ENCODE assay signal across 8 cellular contexts in genomic region chr9:137240321-137240840, GRCh38. TPM values are rescaled to one million over a fixed set of nuclear protein-coding genes. Genes with fewer than 3 reads are reported as not detected.
DNase-seq lines count a peak whose midpoint lies in the region; ATAC-seq and TF ChIP-seq lines count a peak whose summit lies in the region.

No MANE protein-coding gene starts in this region.

- H3K4me1 Mint-ChIP-seq in activated naive CD8-positive, alpha-beta T cell treated with anti-CD3 and anti-CD28 coated beads, Interleukin-2, amount 10 ng/mL, durations not matched to agents 7 days and 5 days: peaks cover 24% of the 10 kb centered on the region
- H3K4me1 Mint-ChIP-seq in progenitor cell of endocrine pancreas (ENCODE audit: low read depth): peaks cover 25% of the 10 kb centered on the region

- WGBS in heart left ventricle, 4 donors: 0 to 1% (median 0%) methylated on average over 28 to 58 of the region's 58 CpGs
- WGBS in aorta, 2 donors: 0 to 1% methylated on average over 42 to 58 of the region's 58 CpGs

- ATAC-seq in GM19351 (IDR thresholded peaks at IDR 0.05; ENCODE audit: unreplicated experiment) (peak; percentile 24), HG03469 (IDR thresholded peaks at IDR 0.05; ENCODE audit: unreplicated experiment) (peak; percentile 19), heart left ventricle (peak; percentile 16 to 65 (median 59)), aorta (ENCODE audit: low FRiP score) (peak; percentile 54)
- peak; percentile 21 for ATAC-seq in activated naive CD8-positive, alpha-beta T cell treated with anti-CD3 and anti-CD28 coated beads, Interleukin-2, amount 10 ng/mL, durations not matched to agents 7 days and 5 days (ENCODE audit: low read depth)

- DNase-seq in COLO829 (ENCODE audit: low spot score) (peak; percentile 61), RPMI8226 (peak; percentile 92), heart left ventricle (peak; percentile 83 to 93 (median 88)), progenitor cell of endocrine pancreas (ENCODE audit: low spot score, unreplicated experiment) (no peak), aorta (peak; percentile 89 to 93)
- no peak for DNase-seq in activated naive CD8-positive, alpha-beta T cell treated with anti-CD3 and anti-CD28 coated beads, Interleukin-2, amount 10 ng/mL, durations not matched to agents 7 days and 5 days

- H3K36me3 Mint-ChIP-seq in activated naive CD8-positive, alpha-beta T cell treated with anti-CD3 and anti-CD28 coated beads, Interleukin-2, amount 10 ng/mL, durations not matched to agents 7 days and 5 days: peaks cover 20% of the 10 kb centered on the region
- H3K36me3 Mint-ChIP-seq in progenitor cell of endocrine pancreas (ENCODE audit: insufficient read depth): peaks cover 10% of the 10 kb centered on the region

- TF ChIP-seq POLR2A in heart left ventricle (IDR thresholded peaks at IDR 0.05): peak in 1 of 2 donors; percentile 61

- H3K4me3 Mint-ChIP-seq in activated naive CD8-positive, alpha-beta T cell treated with anti-CD3 and anti-CD28 coated beads, Interleukin-2, amount 10 ng/mL, durations not matched to agents 7 days and 5 days: peak overlapping the region; percentile 78
- peak overlapping the region; percentile 74 for H3K4me3 Mint-ChIP-seq in progenitor cell of endocrine pancreas (ENCODE audit: low read depth)

- no peaks in the 10 kb centered on the region for H3K9me3 Mint-ChIP-seq in activated naive CD8-positive, alpha-beta T cell treated with anti-CD3 and anti-CD28 coated beads, Interleukin-2, amount 10 ng/mL, durations not matched to agents 7 days and 5 days
- H3K9me3 Mint-ChIP-seq in progenitor cell of endocrine pancreas (ENCODE audit: low read depth): no peaks in the 10 kb centered on the region

- H3K27ac ChIP-seq in heart left ventricle: peak overlapping the region; percentile 88 to 100 (median 98)
- H3K27ac ChIP-seq in aorta (ENCODE audit: low read depth in 1 of 2, low read length in 2 of 2): peak overlapping the region in 1 of 2 donors; percentile 66

- H3K27me3 ChIP-seq in heart left ventricle: no peaks in the 10 kb centered on the region
- H3K27me3 ChIP-seq in aorta (ENCODE audit: control insufficient read depth in 1 of 2, insufficient read depth in 2 of 2, low read length in 1 of 2): peaks cover 0 to 2% of the 10 kb centered on the region in 2 donors

- peak overlapping the region; percentile 54 to 97 (median 66) for H3K4me3 ChIP-seq in heart left ventricle
- H3K4me3 ChIP-seq in aorta (ENCODE audit: low read length in 2 of 2): peak overlapping the region; percentile 27 to 53

- H3K4me1 ChIP-seq in heart left ventricle (peaks cover 0 to 76% (median 53%) of the 10 kb centered on the region in 12 donors), aorta (ENCODE audit: control insufficient read depth in 1 of 2, insufficient read depth in 2 of 2, low read length in 2 of 2) (no peaks in the 10 kb centered on the region)

- H3K27me3 Mint-ChIP-seq in activated naive CD8-positive, alpha-beta T cell treated with anti-CD3 and anti-CD28 coated beads, Interleukin-2, amount 10 ng/mL, durations not matched to agents 7 days and 5 days: no peaks in the 10 kb centered on the region
- H3K27me3 Mint-ChIP-seq in progenitor cell of endocrine pancreas: peaks cover 2% of the 10 kb centered on the region

- intact Hi-C loops in heart left ventricle (cut with DNase I) (loop anchor here in 2 of 10 donors (2.0 kb wide), 1 partner anchor 36 kb away; the partner anchor contains the start of gene TOR4A (in 2 of the 2)), aorta (cut with DNase I) (loop anchor here in 1 of 2 donors (2.0 kb wide), 1 partner anchor 14 kb away; the partner anchor contains the start of gene NELFB)

- H3K36me3 ChIP-seq in heart left ventricle (peaks cover 0 to 24% (median 18%) of the 10 kb centered on the region in 9 donors), aorta (ENCODE audit: control insufficient read depth in 1 of 2, insufficient read depth in 2 of 2, low read length in 1 of 2) (no peaks in the 10 kb centered on the region)

- no peak overlapping the region for H3K27ac Mint-ChIP-seq in activated naive CD8-positive, alpha-beta T cell treated with anti-CD3 and anti-CD28 coated beads, Interleukin-2, amount 10 ng/mL, durations not matched to agents 7 days and 5 days
- peak overlapping the region; percentile 92 for H3K27ac Mint-ChIP-seq in progenitor cell of endocrine pancreas

- H3K9me3 ChIP-seq in heart left ventricle: no peaks in the 10 kb centered on the region
- no peaks in the 10 kb centered on the region for H3K9me3 ChIP-seq in aorta (ENCODE audit: control insufficient read depth, low read length)

- POLR2A ChIA-PET in activated naive CD8-positive, alpha-beta T cell treated with anti-CD3 and anti-CD28 coated beads, Interleukin-2, amount 10 ng/mL, durations not matched to agents 7 days and 5 days (lab: Charles Lee): interaction anchor here (0.6 to 6.7 kb wide), 52 partner anchors 9 to 450 kb away, joined by 3 to 171 read pairs (median 5); partner anchors contain the start of genes ANAPC2, ARRDC1, CYSRT1 and DPP7

- TF ChIP-seq CTCF in heart left ventricle (IDR thresholded peaks at IDR 0.05): peak in 4 of 12 donors; percentile 4 to 17 (median 6)
- TF ChIP-seq CTCF in progenitor cell of endocrine pancreas (IDR thresholded peaks at IDR 0.05; ENCODE audit: unreplicated experiment): peak; percentile 22

RNA-seq across cellular contexts. Expression of gene TUBB4B, which starts 0.7 kb away (rescaled TPM):
- 100 to 1,000 TPM; 241 to 249 TPM for total RNA-seq in activated naive CD8-positive, alpha-beta T cell treated with anti-CD3 and anti-CD28 coated beads, Interleukin-2, amount 10 ng/mL, durations not matched to agents 7 days and 5 days
- total RNA-seq in heart left ventricle: 100 to 1,000 TPM; 244 to 769 (median 456) TPM
- polyA plus RNA-seq in heart left ventricle: 100 to 1,000 TPM; 705 to 900 TPM
- 233 and 245 TPM in 2 replicates for total RNA-seq in progenitor cell of endocrine pancreas
- 100 to 1,000 TPM in 1 of 2 donors, 10 to 100 TPM in 1; 86.9 to 152 TPM for total RNA-seq in aorta
- polyA plus RNA-seq in aorta: 100 to 1,000 TPM in 1 of 2 donors, 10 to 100 TPM in 1; 94.2 to 128 TPM

RNA-seq across cellular contexts. Expression of gene SLC34A3, which starts 9.7 kb away (rescaled TPM):
- not detected for total RNA-seq in activated naive CD8-positive, alpha-beta T cell treated with anti-CD3 and anti-CD28 coated beads, Interleukin-2, amount 10 ng/mL, durations not matched to agents 7 days and 5 days
- not detected for total RNA-seq in heart left ventricle
- polyA plus RNA-seq in heart left ventricle: not detected
- 0.26 and 0.27 TPM in 2 replicates for total RNA-seq in progenitor cell of endocrine pancreas
- not detected for total RNA-seq in aorta
- polyA plus RNA-seq in aorta: not detected

RNA-seq across cellular contexts. Expression of gene STPG3, which starts 10.7 kb away (rescaled TPM):
- total RNA-seq in activated naive CD8-positive, alpha-beta T cell treated with anti-CD3 and anti-CD28 coated beads, Interleukin-2, amount 10 ng/mL, durations not matched to agents 7 days and 5 days: not detected
- total RNA-seq in heart left ventricle (under 1 TPM in 2 of 9 donors, not detected in 7; 0.23 to 0.31 TPM), progenitor cell of endocrine pancreas (not detected in 2 replicates), aorta (not detected)
- polyA plus RNA-seq in heart left ventricle (under 1 TPM in 1 of 2 donors, not detected in 1; 0.61 TPM), aorta (not detected)

RNA-seq across cellular contexts. Expression of gene RNF224, which starts 13.1 kb away (rescaled TPM):
- total RNA-seq in activated naive CD8-positive, alpha-beta T cell treated with anti-CD3 and anti-CD28 coated beads, Interleukin-2, amount 10 ng/mL, durations not matched to agents 7 days and 5 days: not detected
- total RNA-seq in heart left ventricle (not detected), progenitor cell of endocrine pancreas (0.27 and 0.53 TPM in 2 replicates), aorta (not detected)
- polyA plus RNA-seq in heart left ventricle (not detected), aorta (under 1 TPM; 0.08 to 0.25 TPM)

RNA-seq across cellular contexts. Expression of gene NELFB, which starts 14.7 kb away (rescaled TPM):
- 10 to 100 TPM; 58.7 to 63.1 TPM for total RNA-seq in activated naive CD8-positive, alpha-beta T cell treated with anti-CD3 and anti-CD28 coated beads, Interleukin-2, amount 10 ng/mL, durations not matched to agents 7 days and 5 days
- total RNA-seq in heart left ventricle (10 to 100 TPM; 32.5 to 55.5 (median 38.1) TPM), progenitor cell of endocrine pancreas (62.3 and 63.3 TPM in 2 replicates), aorta (10 to 100 TPM; 35.5 to 40.9 TPM)
- polyA plus RNA-seq in heart left ventricle (10 to 100 TPM; 31.4 to 77.8 TPM), aorta (10 to 100 TPM; 21.7 to 47.9 TPM)

Comparison
In these comparisons a context has a peak if more than half of its experiments do, and no peak if none do; other contexts are left out.
1. DNase-seq: peak in COLO829 (single experiment), RPMI8226 (single experiment), heart left ventricle (5 of 5) and aorta (2 of 2); none in activated naive CD8-positive, alpha-beta T cell treated with anti-CD3 and anti-CD28 coated beads, Interleukin-2, amount 10 ng/mL, durations not matched to agents 7 days and 5 days (single experiment) and progenitor cell of endocrine pancreas (single experiment).
2. Peak in every context shown above with its lines, with median percentiles within 50 percentile points of each other: ATAC-seq.